19 cellular contexts compared by ENCODE assay signal in genomic region chrX:139200346-139200745, GRCh38.
"Had no signal": no experiment of that assay in that cellular context is flagged by ENCODE, and none has a peak within 500 bp of the region (broad histone marks: within the 10 kb centered on the region; RNA-seq: fewer than 3 reads in every experiment).

No MANE protein-coding gene starts in this region.

- H3K9me3 ChIP-seq: ascending aorta, colonic mucosa, lower lobe of right lung, right lobe of liver, thoracic aorta, uterus had no signal

- H3K4me1 ChIP-seq: ascending aorta, colonic mucosa, lower lobe of right lung, right lobe of liver, uterus had no signal

- H3K27me3 ChIP-seq: ascending aorta, right lobe of liver, uterus had no signal

- H3K36me3 Mint-ChIP-seq: mesothelial cell of epicardium; naive thymus-derived CD4-positive, alpha-beta T cell had no signal

- H3K36me3 ChIP-seq: ascending aorta, colonic mucosa, lower lobe of right lung, right lobe of liver, thoracic aorta, uterus had no signal

- H3K4me3 Mint-ChIP-seq: activated CD8-positive, alpha-beta T cell treated with anti-CD3 and anti-CD28 coated beads for 36 hours; activated T-cell treated with anti-CD3 and anti-CD28 coated beads, Interleukin-2, amount 50 U/mL, for 72 hours; mesothelial cell of epicardium; naive thymus-derived CD4-positive, alpha-beta T cell; stimulated activated naive CD8-positive, alpha-beta T cell treated with anti-CD3 and anti-CD28 coated beads, Interleukin-15, Interleukin-2, amounts not matched to agents 100 ng/mL and 50 ng/mL, for 24 hours had no signal

- H3K4me3 ChIP-seq: ascending aorta, colonic mucosa, lower lobe of right lung, right lobe of liver, thoracic aorta, uterus had no signal

- ATAC-seq: activated CD8-positive, alpha-beta T cell treated with anti-CD3 and anti-CD28 coated beads for 36 hours; activated T-cell treated with anti-CD3 and anti-CD28 coated beads, Interleukin-2, amount 50 U/mL, for 72 hours; left cardiac atrium; lower lobe of right lung; naive thymus-derived CD4-positive, alpha-beta T cell had no signal

- H3K27ac ChIP-seq: ascending aorta, colonic mucosa, lower lobe of right lung, right lobe of liver, thoracic aorta, uterus had no signal

- DNase-seq: activated CD8-positive, alpha-beta memory T cell treated with anti-CD3 and anti-CD28 coated beads, Interleukin-2, amount 50 U/mL, for 4 hours; activated CD8-positive, alpha-beta T cell treated with anti-CD3 and anti-CD28 coated beads for 36 hours; activated T-cell treated with anti-CD3 and anti-CD28 coated beads, Interleukin-2, amount 50 U/mL, for 72 hours; caudate nucleus; colonic mucosa; effector CD4-positive, alpha-beta T cell; left cardiac atrium; lower lobe of right lung; naive thymus-derived CD4-positive, alpha-beta T cell; nucleus accumbens; right lobe of liver; stimulated activated CD8-positive, alpha-beta memory T cell treated with anti-CD3 and anti-CD28 coated beads, Interleukin-4, amount 100 ng/mL, for 48 hours; T1000; uterus had no signal

- H3K9me3 Mint-ChIP-seq: activated CD8-positive, alpha-beta T cell treated with anti-CD3 and anti-CD28 coated beads for 36 hours; mesothelial cell of epicardium; stimulated activated naive CD8-positive, alpha-beta T cell treated with anti-CD3 and anti-CD28 coated beads, Interleukin-15, Interleukin-2, amounts not matched to agents 100 ng/mL and 50 ng/mL, for 24 hours had no signal

- H3K27ac Mint-ChIP-seq: activated CD8-positive, alpha-beta T cell treated with anti-CD3 and anti-CD28 coated beads for 36 hours; activated T-cell treated with anti-CD3 and anti-CD28 coated beads, Interleukin-2, amount 50 U/mL, for 72 hours; mesothelial cell of epicardium; naive thymus-derived CD4-positive, alpha-beta T cell; progenitor cell of endocrine pancreas; stimulated activated naive CD8-positive, alpha-beta T cell treated with anti-CD3 and anti-CD28 coated beads, Interleukin-15, Interleukin-2, amounts not matched to agents 100 ng/mL and 50 ng/mL, for 24 hours had no signal
